In the genomic region with DNA sequence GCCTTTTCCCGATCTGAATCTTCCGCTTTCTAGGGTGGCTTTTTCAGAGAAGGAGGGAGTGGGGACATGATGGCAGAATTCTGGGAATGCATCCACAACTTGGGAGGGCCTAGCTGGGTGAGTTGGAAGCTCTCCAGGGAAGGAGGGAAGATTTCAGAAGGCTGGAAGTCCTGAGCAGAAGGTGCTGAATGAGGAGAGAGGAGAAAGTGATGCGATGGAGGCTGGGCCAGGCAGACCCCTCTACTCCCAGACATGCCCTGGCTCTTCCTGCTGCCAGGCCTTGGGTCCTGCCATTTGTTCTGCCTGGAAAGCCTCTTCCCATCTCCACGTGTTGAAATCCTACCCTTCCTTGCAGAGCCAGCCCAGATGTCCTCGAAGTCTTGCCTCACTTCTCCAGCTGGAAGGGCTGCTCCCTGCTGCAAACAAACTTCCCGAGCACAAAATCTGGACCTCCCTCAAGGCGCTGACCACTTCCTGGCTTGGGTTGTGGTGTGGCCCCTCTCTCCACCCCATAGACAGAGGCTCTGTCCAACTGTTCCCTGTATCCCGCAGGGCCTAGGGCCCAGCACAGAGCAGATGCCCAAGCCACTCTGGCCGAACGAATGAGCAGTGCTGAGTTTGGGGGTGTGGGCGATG, we compare ENCODE assay signal across 9 cellular contexts. TPM values are rescaled to one million over a fixed set of nuclear protein-coding genes. Genes with fewer than 3 reads are reported as not detected.
DNase-seq lines count a peak whose midpoint lies in the region; ATAC-seq and TF ChIP-seq lines count a peak whose summit lies in the region.
"Had no signal": no experiment of that assay in that cellular context is flagged by ENCODE, and none has a peak within 500 bp of the region (broad histone marks: within the 10 kb centered on the region; RNA-seq: fewer than 3 reads in every experiment).

No MANE protein-coding gene starts in this region.

- H3K36me3 ChIP-seq in gastrocnemius medialis = no peaks in the 10 kb centered on the region
- no peaks in the 10 kb centered on the region for H3K36me3 ChIP-seq in effector memory CD4-positive, alpha-beta T cell (ENCODE audit: control insufficient read depth, insufficient read depth, low read length)

- peak overlapping the region; percentile 44 to 67 (median 65) for H3K27ac ChIP-seq in gastrocnemius medialis
- no peak overlapping the region for H3K27ac ChIP-seq in effector memory CD4-positive, alpha-beta T cell (ENCODE audit: insufficient read depth, low read length, poor library complexity, severe bottlenecking)

- no peak for TF ChIP-seq CTCF in astrocyte of the spinal cord (IDR thresholded peaks at IDR 0.05; ENCODE audit: low read depth, low read length)
- no peak for TF ChIP-seq CTCF in gastrocnemius medialis (IDR thresholded peaks at IDR 0.05 in 4 of 5, conservative IDR thresholded peaks at IDR 0.05 in 1 of 5)

- H3K27me3 ChIP-seq in gastrocnemius medialis = no peaks in the 10 kb centered on the region
- H3K27me3 ChIP-seq in effector memory CD4-positive, alpha-beta T cell (replicated peaks; ENCODE audit: control insufficient read depth, insufficient read depth, low read length, poor library complexity, severe bottlenecking) = peaks cover 11% of the 10 kb centered on the region

- no peaks in the 10 kb centered on the region for H3K9me3 ChIP-seq in gastrocnemius medialis
- H3K9me3 ChIP-seq in effector memory CD4-positive, alpha-beta T cell (ENCODE audit: control insufficient read depth, low read length) = no peaks in the 10 kb centered on the region

- H3K4me3 ChIP-seq in astrocyte of the spinal cord (ENCODE audit: low read depth, low read length) (no peak overlapping the region), gastrocnemius medialis (no peak overlapping the region)
- H3K4me3 ChIP-seq in effector memory CD4-positive, alpha-beta T cell (ENCODE audit: insufficient read depth, low read depth, low read length, poor library complexity, severe bottlenecking) = no peak overlapping the region

- no peak for TF ChIP-seq POLR2A in gastrocnemius medialis (IDR thresholded peaks at IDR 0.05)

- in situ Hi-C loops in astrocyte of the spinal cord (cut with HindIII; ENCODE audit: low sequenced_read_pairs) (no loop called here), gastrocnemius medialis (cut with MboI; ENCODE audit: low sequenced_read_pairs in 4 of 4) (no loop called here)

- ATAC-seq in gastrocnemius medialis = peak; percentile 42 to 44
- no peak for ATAC-seq in GM18909 (IDR thresholded peaks at IDR 0.05; ENCODE audit: poor library complexity, unreplicated experiment)
- ATAC-seq in activated naive CD4-positive, alpha-beta T cell treated with anti-CD3 and anti-CD28 coated beads, Interleukin-2, amount 50 U/mL, for 72 hours = no peak

- intact Hi-C loops in gastrocnemius medialis (cut with DNase I; ENCODE audit: low total_unique reads) = no loop called here

- H3K9me3 Mint-ChIP-seq in activated naive CD4-positive, alpha-beta T cell treated with anti-CD3 and anti-CD28 coated beads, Interleukin-2, amount 50 U/mL, for 72 hours = no peaks in the 10 kb centered on the region
- H3K9me3 Mint-ChIP-seq: activated naive CD8-positive, alpha-beta T cell treated with anti-CD3 and anti-CD28 coated beads for 36 hours had no signal

- H3K4me1 ChIP-seq in gastrocnemius medialis = peaks cover 3 to 5% of the 10 kb centered on the region in 2 donors
- no peaks in the 10 kb centered on the region for H3K4me1 ChIP-seq in effector memory CD4-positive, alpha-beta T cell (ENCODE audit: control insufficient read depth, insufficient read depth, low read length, poor library complexity, severe bottlenecking)

- peak; percentile 68 for DNase-seq in EH (ENCODE audit: low read depth)
- DNase-seq in astrocyte of the spinal cord (ENCODE audit: low read depth, low spot score) = peak; percentile 52
- peak; percentile 83 for DNase-seq in hepatic stellate cell (ENCODE audit: low spot score)
- DNase-seq in gastrocnemius medialis = peak; percentile 26 to 50
- no peak for DNase-seq in NCI-H82 (lab: John Stamatoyannopoulos, UW)
- DNase-seq in activated naive CD4-positive, alpha-beta T cell treated with anti-CD3 and anti-CD28 coated beads, Interleukin-2, amount 50 U/mL, for 72 hours (ENCODE audit: low spot score in 2 of 2) = no peak
- DNase-seq in effector memory CD4-positive, alpha-beta T cell = no peak
- DNase-seq: activated naive CD8-positive, alpha-beta T cell treated with anti-CD3 and anti-CD28 coated beads for 36 hours had no signal

- H3K36me3 Mint-ChIP-seq in activated naive CD4-positive, alpha-beta T cell treated with anti-CD3 and anti-CD28 coated beads, Interleukin-2, amount 50 U/mL, for 72 hours = no peaks in the 10 kb centered on the region
- H3K36me3 Mint-ChIP-seq: activated naive CD8-positive, alpha-beta T cell treated with anti-CD3 and anti-CD28 coated beads for 36 hours had no signal

- no peak overlapping the region for H3K27ac Mint-ChIP-seq in activated naive CD4-positive, alpha-beta T cell treated with anti-CD3 and anti-CD28 coated beads, Interleukin-2, amount 50 U/mL, for 72 hours
- H3K27ac Mint-ChIP-seq: activated naive CD8-positive, alpha-beta T cell treated with anti-CD3 and anti-CD28 coated beads for 36 hours had no signal

RNA-seq across cellular contexts. Expression of a gene that starts 16.8 kb away (rescaled TPM):
- 10 to 100 TPM; 14.5 to 35.5 (median 23.4) TPM for total RNA-seq in gastrocnemius medialis
- under 1 TPM; 0.30 to 0.43 TPM for total RNA-seq in activated naive CD4-positive, alpha-beta T cell treated with anti-CD3 and anti-CD28 coated beads, Interleukin-2, amount 50 U/mL, for 72 hours

Comparison
In these comparisons a context has a peak if more than half of its experiments do, and no peak if none do; other contexts are left out.
1. DNase-seq: peak in EH (single experiment), astrocyte of the spinal cord (single experiment), hepatic stellate cell (single experiment) and gastrocnemius medialis (2 of 2); none in NCI-H82 (single experiment), activated naive CD4-positive, alpha-beta T cell treated with anti-CD3 and anti-CD28 coated beads, Interleukin-2, amount 50 U/mL, for 72 hours (0 of 2) and effector memory CD4-positive, alpha-beta T cell (0 of 3).
2. ATAC-seq: peak in gastrocnemius medialis (2 of 2); none in GM18909 (single experiment) and activated naive CD4-positive, alpha-beta T cell treated with anti-CD3 and anti-CD28 coated beads, Interleukin-2, amount 50 U/mL, for 72 hours (0 of 2).
3. RNA of a gene that starts 16.8 kb away (total RNA-seq): 14.5 to 35.5 TPM in gastrocnemius medialis; 0.30 to 0.43 TPM in activated naive CD4-positive, alpha-beta T cell treated with anti-CD3 and anti-CD28 coated beads, Interleukin-2, amount 50 U/mL, for 72 hours; every median in the first group is over 10 times any median in the second.